8 cellular contexts compared by ENCODE assay signal in the genomic region with DNA sequence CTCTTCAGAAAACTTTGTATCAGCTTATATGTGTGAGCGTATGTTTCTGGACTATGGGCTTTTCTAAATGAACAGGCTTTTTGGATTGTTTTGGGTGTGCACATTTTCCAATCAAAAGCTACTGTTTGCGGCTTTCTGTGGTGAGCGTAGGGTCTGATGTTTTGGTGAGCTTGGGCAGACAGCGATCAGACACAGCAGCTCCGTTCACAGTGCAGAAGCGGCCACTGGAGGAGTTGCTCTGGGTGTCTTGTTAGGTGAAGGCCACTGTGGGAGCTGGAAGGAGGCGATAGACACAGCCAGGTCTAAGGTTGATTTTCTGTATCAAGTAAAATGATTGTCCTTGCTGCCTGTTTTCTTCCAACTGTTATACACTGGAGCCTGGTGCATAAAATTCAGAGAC. TPM values are rescaled to one million over a fixed set of nuclear protein-coding genes. Genes with fewer than 3 reads are reported as not detected.
DNase-seq lines count a peak whose midpoint lies in the region; ATAC-seq and TF ChIP-seq lines count a peak whose summit lies in the region.

No MANE protein-coding gene starts in this region.

- H3K4me1 ChIP-seq in IMR-90 (ENCODE audit: control insufficient read depth, insufficient read depth, low read length) (peaks cover 45% of the 10 kb centered on the region), iPS-18a (ENCODE audit: control insufficient read depth, low read depth, low read length) (peaks cover 69% of the 10 kb centered on the region), spleen (peaks cover 86 to 100% (median 99%) of the 10 kb centered on the region in 6 donors)

- no peak for ATAC-seq in IMR-90 (ENCODE audit: low read depth)

- H3K27ac ChIP-seq in IMR-90 (ENCODE audit: insufficient read depth, low read length) (peak overlapping the region; percentile 36; the same call in 1 of the 2 replicates), iPS-18a (ENCODE audit: low read length) (peak overlapping the region; percentile 58), spleen (peak overlapping the region in 5 of 8 donors; percentile 2 to 76 (median 49))

- H3K56ac ChIP-seq in IMR-90 (ENCODE audit: extremely low read depth, insufficient read depth, low read length): no peak overlapping the region

- H3K27me3 Mint-ChIP-seq in activated T-helper 2 cell treated with anti-CD3 and anti-CD28 coated beads, Interferon-gamma antibody, Interleukin-2, Interleukin-4, amounts not matched to agents 10 μg/mL and 5 μg/mL and 100 μg/mL, durations not matched to agents 14 hours and 24 hours and 36 hours (ENCODE audit: low read depth): no peaks in the 10 kb centered on the region

- WGBS in IMR-90 (ENCODE audit: extremely low coverage in 2 of 2, insufficient read length in 1 of 2), 2 experiments: no CpG with 5 or more reads among the region's 7 CpGs
- 68 to 83% (median 70%) methylated on average over 7 of the region's 7 CpGs for WGBS in spleen, 5 donors

- H3K4me2 ChIP-seq in IMR-90 (ENCODE audit: low read depth, low read length): peak overlapping the region; percentile 1

- no TSS peak for BruUV-seq in IMR-90 (replicated peaks; lab: Mats Ljungman, UMichigan)

- H2BK15ac ChIP-seq in IMR-90 (ENCODE audit: low read depth, low read length): no peak overlapping the region

- H2BK5ac ChIP-seq in IMR-90 (ENCODE audit: low read depth, low read length, poor library complexity, severe bottlenecking): peak overlapping the region; percentile 3

- H3K9me1 ChIP-seq in IMR-90 (ENCODE audit: insufficient read depth, low read length): peaks cover 46% of the 10 kb centered on the region

- TF ChIP-seq RAD21 in IMR-90 (IDR thresholded peaks at IDR 0.05; ENCODE audit: low read length): no peak

- peaks cover 83% of the 10 kb centered on the region for H3K4me1 Mint-ChIP-seq in activated T-helper 2 cell treated with anti-CD3 and anti-CD28 coated beads, Interferon-gamma antibody, Interleukin-2, Interleukin-4, amounts not matched to agents 10 μg/mL and 5 μg/mL and 100 μg/mL, durations not matched to agents 14 hours and 24 hours and 36 hours (ENCODE audit: low read depth)

- TF ChIP-seq POLR2A in IMR-90 (IDR thresholded peaks at IDR 0.05; ENCODE audit: low read depth, low read length): no peak
- no peak for TF ChIP-seq POLR2A in spleen (IDR thresholded peaks at IDR 0.05)

- TF ChIP-seq CTCF in IMR-90 (conservative IDR thresholded peaks at IDR 0.05; ENCODE audit: low read depth, low read length) (no peak), spleen (IDR thresholded peaks at IDR 0.05 in 8 of 11, conservative IDR thresholded peaks at IDR 0.05 in 3 of 11) (no peak)

- peaks cover 37% of the 10 kb centered on the region for H3K36me3 Mint-ChIP-seq in activated T-helper 2 cell treated with anti-CD3 and anti-CD28 coated beads, Interferon-gamma antibody, Interleukin-2, Interleukin-4, amounts not matched to agents 10 μg/mL and 5 μg/mL and 100 μg/mL, durations not matched to agents 14 hours and 24 hours and 36 hours (ENCODE audit: low read depth)

- dilution Hi-C loops in IMR-90 (cut with HindIII; ENCODE audit: low sequenced_read_pairs, unreplicated experiment): no loop called here

- H2AK9ac ChIP-seq in IMR-90 (replicated peaks; ENCODE audit: low read depth, low read length, poor library complexity): no peak overlapping the region

- H3K14ac ChIP-seq in IMR-90 (replicated peaks; ENCODE audit: low read depth, low read length): no peak overlapping the region

- H4K20me1 ChIP-seq in IMR-90 (ENCODE audit: insufficient read depth, low read length): peaks cover 100% of the 10 kb centered on the region

- peaks cover 0 to 68% of the 10 kb centered on the region in 2 experiments; a peak in 2 of 4 replicates for H3K79me1 ChIP-seq in IMR-90 (ENCODE audit: low read depth in 1 of 2, low read length in 2 of 2)

- peak overlapping the region; percentile 69 for H3K4me3 Mint-ChIP-seq in activated T-helper 2 cell treated with anti-CD3 and anti-CD28 coated beads, Interferon-gamma antibody, Interleukin-2, Interleukin-4, amounts not matched to agents 10 μg/mL and 5 μg/mL and 100 μg/mL, durations not matched to agents 14 hours and 24 hours and 36 hours (ENCODE audit: low read depth)

- H3K4me3 ChIP-seq in IMR-90 (ENCODE audit: insufficient read depth, low read depth, low read length) (no peak overlapping the region), iPS-18a (ENCODE audit: low read length) (peak overlapping the region; percentile 40), spleen (peak overlapping the region in 1 of 8 donors; percentile 51)

- H3K27me3 ChIP-seq in IMR-90 (ENCODE audit: control insufficient read depth, insufficient read depth, low read length) (no peaks in the 10 kb centered on the region), iPS-18a (ENCODE audit: control insufficient read depth, insufficient read depth, low read length) (no peaks in the 10 kb centered on the region), spleen (replicated peaks in 1 of 7) (no peaks in the 10 kb centered on the region)

- 0 out of 2 replicates have a peak overlapping the region, but pooled peaks have one; percentile 31 for H2AK5ac ChIP-seq in IMR-90 (ENCODE audit: low read depth, low read length)

- no peak overlapping the region for H3K23ac ChIP-seq in IMR-90 (ENCODE audit: low read depth, low read length)

- DNase-seq in IMR-90: no peak
- no peak for DNase-seq in activated T-helper 2 cell treated with anti-CD3 and anti-CD28 coated beads, Interferon-gamma antibody, Interleukin-2, Interleukin-4, amounts not matched to agents 10 μg/mL and 5 μg/mL and 100 μg/mL, durations not matched to agents 14 hours and 24 hours and 36 hours (ENCODE audit: low spot score)
- no peak for DNase-seq in spleen
- no peak for DNase-seq in DMS53 (lab: John Stamatoyannopoulos, UW)
- DNase-seq in D341Med (ENCODE audit: low spot score): no peak
- DNase-seq in NCI-H2196 (lab: John Stamatoyannopoulos, UW; ENCODE audit: unreplicated experiment): no peak
- DNase-seq in AG08395 (ENCODE audit: low spot score): no peak

- H2AFZ ChIP-seq in IMR-90 (replicated peaks; ENCODE audit: low read length, poor library complexity): no peak overlapping the region

- POLR2A ChIA-PET in IMR-90 (lab: Charles Lee; ENCODE audit: unreplicated experiment): no interaction called here

- peak overlapping the region; percentile 16; the same call in 1 of the 2 replicates for H4K91ac ChIP-seq in IMR-90 (ENCODE audit: insufficient read depth, low read depth, low read length)

- H3K9ac ChIP-seq in IMR-90 (ENCODE audit: low read depth, low read length) (0 out of 2 replicates have a peak overlapping the region, but pooled peaks have one; percentile 10), iPS-18a (ENCODE audit: low read length) (peak overlapping the region; percentile 31)

- H2BK20ac ChIP-seq in IMR-90 (ENCODE audit: low read depth, low read length): no peak overlapping the region

- H3K9me3 ChIP-seq in IMR-90 (ENCODE audit: control insufficient read depth, insufficient read depth, low read length): no peaks in the 10 kb centered on the region
- H3K9me3 ChIP-seq in iPS-18a (ENCODE audit: control insufficient read depth, low read depth, low read length): no peaks in the 10 kb centered on the region
- no peaks in the 10 kb centered on the region for H3K9me3 ChIP-seq in spleen

- H3K36me3 ChIP-seq in IMR-90 (ENCODE audit: control insufficient read depth, insufficient read depth, low read length): no peaks in the 10 kb centered on the region
- peaks cover 3% of the 10 kb centered on the region for H3K36me3 ChIP-seq in iPS-18a (ENCODE audit: control insufficient read depth, low read depth, low read length)
- H3K36me3 ChIP-seq in spleen: peaks cover 0 to 11% (median 0%) of the 10 kb centered on the region in 6 donors

- H4K8ac ChIP-seq in IMR-90 (ENCODE audit: low read depth in 2 of 2, low read length in 2 of 2): no peak overlapping the region

- peak overlapping the region; percentile 77 for H3K27ac Mint-ChIP-seq in activated T-helper 2 cell treated with anti-CD3 and anti-CD28 coated beads, Interferon-gamma antibody, Interleukin-2, Interleukin-4, amounts not matched to agents 10 μg/mL and 5 μg/mL and 100 μg/mL, durations not matched to agents 14 hours and 24 hours and 36 hours

- H3K18ac ChIP-seq in IMR-90 (ENCODE audit: low read depth, low read length): no peak overlapping the region

- intact Hi-C loops in IMR-90 (cut with micrococcal nuclease) (no loop called here), spleen (cut with DNase I; ENCODE audit: low total_unique reads) (no loop called here)
- intact Hi-C loops in activated T-helper 2 cell treated with anti-CD3 and anti-CD28 coated beads, Interferon-gamma antibody, Interleukin-2, Interleukin-4, amounts not matched to agents 10 μg/mL and 5 μg/mL and 100 μg/mL, durations not matched to agents 14 hours and 24 hours and 36 hours (cut with micrococcal nuclease): loop anchor here (5.0 kb wide), 3 partner anchors 33 to 327 kb away; no protein-coding TSS in a partner anchor

- H3K9me3 Mint-ChIP-seq in activated T-helper 2 cell treated with anti-CD3 and anti-CD28 coated beads, Interferon-gamma antibody, Interleukin-2, Interleukin-4, amounts not matched to agents 10 μg/mL and 5 μg/mL and 100 μg/mL, durations not matched to agents 14 hours and 24 hours and 36 hours: no peaks in the 10 kb centered on the region

- H2BK120ac ChIP-seq in IMR-90 (ENCODE audit: low read depth, low read length): no peak overlapping the region

- in situ Hi-C loops in IMR-90 (cut with MboI; ENCODE audit: low sequenced_read_pairs): no loop called here

- no peak overlapping the region for H3K4ac ChIP-seq in IMR-90 (ENCODE audit: low read depth, low read length)

- CTCF ChIA-PET in IMR-90 (lab: Yijun Ruan, JAX): interaction anchor here (0.7 to 1.5 kb wide), 2 partner anchors 25 to 28 kb away, joined by 4 to 5 read pairs; no protein-coding TSS in a partner anchor

- H4K5ac ChIP-seq in IMR-90 (ENCODE audit: low read depth, low read length): no peak overlapping the region

TF ChIP-seq in IMR-90, 13 proteins besides CTCF, POLR2A, EP300 and RAD21 (continues in another document):
- no peak for TF ChIP-seq SMC3 (IDR thresholded peaks at IDR 0.05; ENCODE audit: low read depth, low read length)
- TF ChIP-seq RCOR1 (IDR thresholded peaks at IDR 0.05; ENCODE audit: insufficient replicate concordance, low read length): no peak
- no peak for TF ChIP-seq MXI1 (IDR thresholded peaks at IDR 0.05; ENCODE audit: borderline replicate concordance, low read depth, low read length)

RNA-seq across cellular contexts. Expression of a gene that starts 11.1 kb away (rescaled TPM):
- total RNA-seq in IMR-90 (2012; rRNA removed) (19.4 and 22.2 TPM in 2 replicates), spleen (100 to 1,000 TPM; 136 to 235 (median 186) TPM)
- polyA plus RNA-seq in IMR-90 (2012; rRNA removed) (39.1 and 46.5 TPM in 2 replicates), spleen (10 to 100 TPM; 23.3 to 63.1 (median 31.4) TPM)
- 26.8 and 31.7 TPM in 2 replicates for polyA plus RNA-seq in IMR-90 (2012; cell fraction: cytosol; rRNA removed)
- polyA plus RNA-seq in IMR-90 (2012; cell fraction: nucleus; rRNA removed; ENCODE audit: low replicate concordance): 111 and 118 TPM in 2 replicates
- total RNA-seq in activated T-helper 2 cell treated with anti-CD3 and anti-CD28 coated beads, Interferon-gamma antibody, Interleukin-2, Interleukin-4, amounts not matched to agents 10 μg/mL and 5 μg/mL and 100 μg/mL, durations not matched to agents 14 hours and 24 hours and 36 hours: 150 and 174 TPM in 2 replicates
